In the genomic region with DNA sequence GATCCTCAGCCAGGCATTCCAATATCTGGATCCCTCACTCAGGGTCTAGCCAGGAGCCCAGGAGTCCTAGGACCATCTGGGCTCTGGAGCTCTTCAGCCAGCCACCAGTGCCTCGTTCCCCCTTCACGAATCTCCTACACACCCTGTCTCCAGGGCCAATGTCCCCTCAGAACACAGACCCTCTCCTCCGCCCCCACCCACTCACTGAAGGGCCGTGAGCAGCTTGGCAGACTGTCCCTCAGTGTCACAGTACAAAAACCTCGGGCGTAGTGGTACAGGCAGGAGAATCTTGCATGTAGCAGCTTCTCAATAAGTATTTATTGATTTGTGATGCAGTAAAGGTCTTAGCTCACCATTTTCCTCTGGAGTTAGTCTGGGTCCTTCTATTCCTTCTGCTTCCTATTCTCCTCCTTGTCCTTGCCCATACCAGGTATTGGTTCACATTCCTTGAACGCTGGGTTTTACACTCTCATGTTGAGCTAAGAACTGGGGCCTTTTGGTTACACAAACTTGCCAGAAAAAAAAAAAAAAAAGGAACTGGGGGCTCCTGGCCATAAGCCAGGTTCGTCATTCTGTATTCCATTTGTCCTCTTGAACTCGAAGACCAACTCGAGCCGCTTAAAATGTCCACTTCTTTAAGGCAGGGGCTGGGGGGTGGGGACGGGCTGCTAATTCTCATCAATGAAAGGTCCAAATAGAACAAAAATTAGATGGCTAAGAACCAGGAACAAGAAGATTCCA, we compare ENCODE assay signal across 1 cellular context.
TF ChIP-seq lines count a peak whose summit lies in the region.

No MANE protein-coding gene starts in this region.

TF ChIP-seq in IMR-90, 13 proteins besides CTCF, POLR2A, EP300 and RAD21 (continued from another document):
- no peak for TF ChIP-seq RCOR1 (IDR thresholded peaks at IDR 0.05; ENCODE audit: insufficient replicate concordance, low read length)
